1 cellular context compared by ENCODE assay signal in genomic region chr7:35004531-35005096, GRCh38.
TF ChIP-seq lines count a peak whose summit lies in the region.

No MANE protein-coding gene starts in this region.

TF ChIP-seq in GM23338, 12 proteins besides CTCF, POLR2A, EP300 and RAD21 (continued from another document):
- TF ChIP-seq ZNF462 (CRISPR knock-in tag; IDR thresholded peaks at IDR 0.05) = no peak
